13 cellular contexts compared by ENCODE assay signal in genomic region chr2:42129947-42130346, GRCh38. TPM values are rescaled to one million over a fixed set of nuclear protein-coding genes. Genes with fewer than 3 reads are reported as not detected.
DNase-seq lines count a peak whose midpoint lies in the region; ATAC-seq and TF ChIP-seq lines count a peak whose summit lies in the region.
"Had no signal": no experiment of that assay in that cellular context is flagged by ENCODE, and none has a peak within 500 bp of the region (broad histone marks: within the 10 kb centered on the region; RNA-seq: fewer than 3 reads in every experiment).

No MANE protein-coding gene starts in this region.

- no peaks in the 10 kb centered on the region for H4K20me1 ChIP-seq in mammary epithelial cell (ENCODE audit: insufficient read depth, low read length)

- H3K27me3 Mint-ChIP-seq in T-cell (no peaks in the 10 kb centered on the region), type B pancreatic cell (no peaks in the 10 kb centered on the region)

- in situ Hi-C loops in mammary epithelial cell (cut with MboI; ENCODE audit: low sequenced_read_pairs in 2 of 2): no loop called here

- CTCF ChIA-PET in mammary epithelial cell (lab: Charles Lee; ENCODE audit: low non-redundant PET) (no interaction called here), T-cell (lab: Charles Lee) (interaction anchor here in 1 of 2 donors (1.0 to 1.7 kb wide), 2 partner anchors 34 to 67 kb away, joined by 4 to 6 read pairs; no protein-coding TSS in a partner anchor)

- H3K27ac ChIP-seq in breast epithelium: peak overlapping the region; percentile 64 to 81
- no peak overlapping the region for H3K27ac ChIP-seq in mammary epithelial cell (ENCODE audit: insufficient read depth, low read depth, low read length)
- no peak overlapping the region for H3K27ac ChIP-seq in mesendoderm (ENCODE audit: low read depth, low read length)
- no peak overlapping the region; the same call in 1 of the 2 replicates for H3K27ac ChIP-seq in WERI-Rb-1
- H3K27ac ChIP-seq in ovary: no peak overlapping the region
- H3K27ac ChIP-seq: gastrocnemius medialis, neural progenitor cell had no signal

- no peak overlapping the region for H3K4me3 ChIP-seq in breast epithelium
- H3K4me3 ChIP-seq in mammary epithelial cell (replicated peaks in 1 of 3; ENCODE audit: insufficient read depth in 1 of 3, low read depth in 2 of 3, low read length in 3 of 3): no peak overlapping the region
- H3K4me3 ChIP-seq in mesendoderm (ENCODE audit: low read length): no peak overlapping the region
- H3K4me3 ChIP-seq in WERI-Rb-1 (ENCODE audit: low read depth, low read length): no peak overlapping the region
- no peak overlapping the region for H3K4me3 ChIP-seq in ovary
- H3K4me3 ChIP-seq: gastrocnemius medialis, GM23248, neural progenitor cell had no signal

- H3K56ac ChIP-seq in mesendoderm (ENCODE audit: low read length): no peak overlapping the region

- H3K27me3 ChIP-seq in breast epithelium (no peaks in the 10 kb centered on the region), mammary epithelial cell (ENCODE audit: insufficient read depth, low read length) (no peaks in the 10 kb centered on the region), mesendoderm (ENCODE audit: insufficient read depth, low read length, poor library complexity) (no peaks in the 10 kb centered on the region), WERI-Rb-1 (ENCODE audit: insufficient read depth, low read depth, severe bottlenecking) (no peaks in the 10 kb centered on the region), ovary (no peaks in the 10 kb centered on the region)

- no peaks in the 10 kb centered on the region for H3K79me2 ChIP-seq in mammary epithelial cell (ENCODE audit: insufficient read depth, low read length)
- no peaks in the 10 kb centered on the region for H3K79me2 ChIP-seq in mesendoderm (ENCODE audit: control insufficient read depth, insufficient read depth, low read length)

- no peak overlapping the region for H3K4ac ChIP-seq in mesendoderm (ENCODE audit: low read depth, low read length)

- no peak for TF ChIP-seq POLR2A in breast epithelium (IDR thresholded peaks at IDR 0.05)
- no peak for TF ChIP-seq POLR2A in ovary (IDR thresholded peaks at IDR 0.05)

- no peak overlapping the region for H2AFZ ChIP-seq in mammary epithelial cell (ENCODE audit: low read depth, low read length)
- H2AFZ ChIP-seq: GM23248, neural progenitor cell had no signal

- intact Hi-C loops in breast epithelium (cut with DNase I; ENCODE audit: low total_unique reads): no loop called here
- intact Hi-C loops in mammary epithelial cell (cut with micrococcal nuclease): loop anchor here (1.0 kb wide), 1 partner anchor 11 kb away; no protein-coding TSS in a partner anchor
- intact Hi-C loops in ovary (cut with DNase I): no loop called here

- H3K9me3 ChIP-seq in breast epithelium (no peaks in the 10 kb centered on the region), mammary epithelial cell (replicated peaks; ENCODE audit: insufficient read depth, low read length) (no peaks in the 10 kb centered on the region), WERI-Rb-1 (ENCODE audit: severe bottlenecking) (no peaks in the 10 kb centered on the region), ovary (no peaks in the 10 kb centered on the region)
- H3K9me3 ChIP-seq: gastrocnemius medialis had no signal

- H3K4me2 ChIP-seq in mammary epithelial cell (ENCODE audit: insufficient read depth, low read depth, low read length) (no peak overlapping the region), mesendoderm (ENCODE audit: low read length) (no peak overlapping the region)
- H3K4me2 ChIP-seq: neural progenitor cell had no signal

- 100% methylated on average over 5 of the region's 5 CpGs for WGBS in mammary epithelial cell (ENCODE audit: low coverage, missing lambda C conversion rate)
- no CpG with 5 or more reads among the region's 5 CpGs for WGBS in mesendoderm (ENCODE audit: extremely low coverage, insufficient coverage, low lambda C conversion rate)
- 96 to 98% (median 96%) methylated on average over 5 of the region's 5 CpGs for WGBS in ovary, 3 donors

- no peaks in the 10 kb centered on the region for H3K79me1 ChIP-seq in mesendoderm (ENCODE audit: low read length)

- no peak overlapping the region for H4K8ac ChIP-seq in mesendoderm (ENCODE audit: low read depth, low read length)

- H2BK15ac ChIP-seq in mesendoderm (replicated peaks; ENCODE audit: low read depth): no peak overlapping the region

- no peak for ATAC-seq in T-cell (replicated peaks in 1 of 4)
- ATAC-seq: gastrocnemius medialis had no signal

- H3K36me3 ChIP-seq in breast epithelium: no peaks in the 10 kb centered on the region
- H3K36me3 ChIP-seq in mammary epithelial cell (ENCODE audit: insufficient read depth, low read length): no peaks in the 10 kb centered on the region
- H3K36me3 ChIP-seq in mesendoderm (ENCODE audit: control insufficient read depth, insufficient read depth, low read length): no peaks in the 10 kb centered on the region
- no peaks in the 10 kb centered on the region for H3K36me3 ChIP-seq in WERI-Rb-1
- H3K36me3 ChIP-seq in ovary: no peaks in the 10 kb centered on the region
- H3K36me3 ChIP-seq: gastrocnemius medialis, neural progenitor cell had no signal

- peaks cover 95 to 97% (median 96%) of the 10 kb centered on the region in 3 donors for H3K4me1 Mint-ChIP-seq in T-cell
- peaks cover 72% of the 10 kb centered on the region for H3K4me1 Mint-ChIP-seq in type B pancreatic cell (ENCODE audit: unreplicated experiment)

- H3K23ac ChIP-seq in mesendoderm (ENCODE audit: low read length): no peak overlapping the region

- H3K18ac ChIP-seq in mesendoderm (ENCODE audit: low read length): no peak overlapping the region

- H4K5ac ChIP-seq in mesendoderm (ENCODE audit: low read length): no peak overlapping the region

- TF ChIP-seq CTCF in breast epithelium (IDR thresholded peaks at IDR 0.05) (no peak), mammary epithelial cell (conservative IDR thresholded peaks at IDR 0.05 in 1 of 2, IDR thresholded peaks at IDR 0.05 in 1 of 2; ENCODE audit: extremely low read depth in 1 of 2, insufficient read depth in 1 of 2, low read depth in 1 of 2, low read length in 2 of 2) (no peak), type B pancreatic cell (conservative IDR thresholded peaks at IDR 0.05) (no peak), WERI-Rb-1 (IDR thresholded peaks at IDR 0.05; ENCODE audit: low read depth, low read length) (no peak), ovary (IDR thresholded peaks at IDR 0.05) (no peak)

- no peak for TF ChIP-seq EP300 in ovary (IDR thresholded peaks at IDR 0.05)

- H3K36me3 Mint-ChIP-seq in T-cell: no peaks in the 10 kb centered on the region
- no peaks in the 10 kb centered on the region for H3K36me3 Mint-ChIP-seq in type B pancreatic cell
- H3K36me3 Mint-ChIP-seq: neural progenitor cell had no signal

- DNase-seq in breast epithelium (ENCODE audit: low spot score in 2 of 2) (no peak), mammary epithelial cell (no peak), T-cell (no peak), mesendoderm (no peak), type B pancreatic cell (ENCODE audit: extremely low spot score, unreplicated experiment) (no peak), NCI-H2029 (lab: John Stamatoyannopoulos, UW) (no peak), WERI-Rb-1 (no peak), ovary (no peak)
- DNase-seq: gastrocnemius medialis, SHP77 treated with DMSO at 0.1 percent for 48 hours had no signal

- H3K9me3 Mint-ChIP-seq in T-cell (no peaks in the 10 kb centered on the region), type B pancreatic cell (no peaks in the 10 kb centered on the region)
- H3K9me3 Mint-ChIP-seq: neural progenitor cell had no signal

- H3K9ac ChIP-seq in mammary epithelial cell (ENCODE audit: insufficient read depth, low read length): no peak overlapping the region
- no peak overlapping the region for H3K9ac ChIP-seq in mesendoderm (ENCODE audit: low read length)
- H3K9ac ChIP-seq: KMS-11, neural progenitor cell had no signal

- H3K4me3 Mint-ChIP-seq in T-cell (peak overlapping the region in 1 of 3 donors; percentile 74), type B pancreatic cell (no peak overlapping the region)
- H3K4me3 Mint-ChIP-seq: neural progenitor cell had no signal

- dilution Hi-C loops in mammary epithelial cell (cut with HindIII; ENCODE audit: low sequenced_read_pairs): no loop called here

- no TSS peak for BruUV-seq in mammary epithelial cell (replicated peaks; lab: Mats Ljungman, UMichigan)

- POLR2A ChIA-PET in T-cell (lab: Charles Lee): no interaction called here

- H3K4me1 ChIP-seq in breast epithelium (peaks cover 15 to 16% of the 10 kb centered on the region in 2 donors), mammary epithelial cell (ENCODE audit: insufficient read depth, low read length) (peaks cover 50% of the 10 kb centered on the region), mesendoderm (ENCODE audit: control insufficient read depth, low read depth, low read length) (peaks cover 19% of the 10 kb centered on the region), ovary (ENCODE audit: insufficient read depth) (peaks cover 4% of the 10 kb centered on the region)

- no peak overlapping the region for H2BK5ac ChIP-seq in mesendoderm (ENCODE audit: low read length)

- H2AK5ac ChIP-seq in mesendoderm (ENCODE audit: low read length): peak overlapping the region; percentile 22

- no peak overlapping the region for H2BK120ac ChIP-seq in mesendoderm (ENCODE audit: low read depth, low read length)

- H3K27ac Mint-ChIP-seq in T-cell (peak overlapping the region; percentile 99), type B pancreatic cell (peak overlapping the region; percentile 76)
- H3K27ac Mint-ChIP-seq: neural progenitor cell had no signal

RNA-seq across cellular contexts. Expression of gene EML4, which starts 39.2 kb away (rescaled TPM):
- total RNA-seq in breast epithelium (10 to 100 TPM; 19.4 to 68.5 (median 36.7) TPM), mammary epithelial cell (10 to 100 TPM; 32.0 to 32.2 TPM), T-cell (100 to 1,000 TPM; 101 to 223 (median 123) TPM), type B pancreatic cell (ENCODE audit: low replicate concordance) (93.6 and 117 TPM in 2 replicates), ovary (10 to 100 TPM; 20.3 to 46.5 (median 31.9) TPM)
- polyA plus RNA-seq in mammary epithelial cell (19.9 TPM), ovary (10 to 100 TPM; 11.6 to 26.2 TPM)
- 35.2 TPM for polyA minus RNA-seq in mammary epithelial cell
- 55.7 TPM for polyA plus RNA-seq in mesendoderm (2013, experiment 1 of 2)
- 54.9 TPM for polyA plus RNA-seq in mesendoderm (2013, experiment 2 of 2)

Comparison
In these comparisons a context has a peak if more than half of its experiments do, and no peak if none do; other contexts are left out.
1. H3K27ac ChIP-seq: peak in breast epithelium (2 of 2); none in mammary epithelial cell (single experiment), mesendoderm (single experiment), WERI-Rb-1 (single experiment) and ovary (0 of 2).